In the genomic region with DNA sequence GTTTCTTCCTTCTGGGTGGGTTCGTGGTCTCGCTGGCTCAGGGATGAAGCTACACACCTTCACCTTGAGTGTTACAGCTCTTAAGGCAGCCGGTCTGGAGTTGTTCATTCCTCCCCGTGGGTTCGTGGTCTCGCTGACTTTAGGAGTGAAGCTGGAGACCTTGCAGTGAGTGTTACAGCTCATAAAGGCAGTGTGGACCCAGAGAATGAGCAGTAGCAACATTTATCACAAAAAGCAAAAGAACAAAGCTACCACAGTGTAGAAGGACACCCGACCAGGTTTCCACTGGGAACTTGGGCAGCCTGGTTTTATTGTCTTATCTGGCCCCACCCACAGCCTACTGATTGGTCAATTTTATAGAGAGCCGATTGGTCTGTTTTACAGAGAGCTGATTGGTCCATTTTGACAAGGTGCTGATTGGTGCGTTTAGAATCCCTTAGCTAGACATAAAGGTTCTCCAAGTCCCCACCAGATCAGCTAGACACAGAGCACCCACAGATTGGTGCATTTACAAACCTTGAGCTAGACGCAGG, we compare ENCODE assay signal across 1 cellular context.
TF ChIP-seq lines count a peak whose summit lies in the region.

No MANE protein-coding gene starts in this region.

TF ChIP-seq in SK-N-SH, 30 proteins besides CTCF, POLR2A, EP300 and RAD21 (continued from another document):
- TF ChIP-seq, protein P1, sequence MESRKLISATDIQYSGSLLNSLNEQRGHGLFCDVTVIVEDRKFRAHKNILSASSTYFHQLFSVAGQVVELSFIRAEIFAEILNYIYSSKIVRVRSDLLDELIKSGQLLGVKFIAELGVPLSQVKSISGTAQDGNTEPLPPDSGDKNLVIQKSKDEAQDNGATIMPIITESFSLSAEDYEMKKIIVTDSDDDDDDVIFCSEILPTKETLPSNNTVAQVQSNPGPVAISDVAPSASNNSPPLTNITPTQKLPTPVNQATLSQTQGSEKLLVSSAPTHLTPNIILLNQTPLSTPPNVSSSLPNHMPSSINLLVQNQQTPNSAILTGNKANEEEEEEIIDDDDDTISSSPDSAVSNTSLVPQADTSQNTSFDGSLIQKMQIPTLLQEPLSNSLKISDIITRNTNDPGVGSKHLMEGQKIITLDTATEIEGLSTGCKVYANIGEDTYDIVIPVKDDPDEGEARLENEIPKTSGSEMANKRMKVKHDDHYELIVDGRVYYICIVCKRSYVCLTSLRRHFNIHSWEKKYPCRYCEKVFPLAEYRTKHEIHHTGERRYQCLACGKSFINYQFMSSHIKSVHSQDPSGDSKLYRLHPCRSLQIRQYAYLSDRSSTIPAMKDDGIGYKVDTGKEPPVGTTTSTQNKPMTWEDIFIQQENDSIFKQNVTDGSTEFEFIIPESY (IDR thresholded peaks at IDR 0.05; ENCODE audit: borderline replicate concordance, low read depth) = no peak
